In genomic region chrX:43560247-43560946, GRCh38 we compare ENCODE assay signal across 15 cellular contexts.
DNase-seq lines count a peak whose midpoint lies in the region; ATAC-seq, FAIRE-seq and TF ChIP-seq lines count a peak whose summit lies in the region.
"Had no signal": no experiment of that assay in that cellular context is flagged by ENCODE, and none has a peak within 500 bp of the region (broad histone marks: within the 10 kb centered on the region; RNA-seq: fewer than 3 reads in every experiment).

No MANE protein-coding gene starts in this region.

- H2BK12ac ChIP-seq in trophoblast cell (ENCODE audit: low read length) = peak overlapping the region; percentile 22

- no peaks in the 10 kb centered on the region for H3K79me1 ChIP-seq in trophoblast cell (ENCODE audit: low read length)

- no peak for TF ChIP-seq CTCF in esophagus muscularis mucosa (IDR thresholded peaks at IDR 0.05)

- H3K79me2 ChIP-seq in trophoblast cell (ENCODE audit: control insufficient read depth, insufficient read depth, low read length, poor library complexity) = no peaks in the 10 kb centered on the region

- no peak overlapping the region for H3K18ac ChIP-seq in trophoblast cell (ENCODE audit: low read length)

- intact Hi-C loops in dendritic cell treated with granulocyte-macrophage colony-stimulating factor and Interleukin-4, amounts not matched to agents 40 ng/mL and 50 ng/mL, for 4 days (cut with micrococcal nuclease) = loop anchor here (5.0 kb wide), 1 partner anchor 97 kb away; the partner anchor contains the start of gene MAOA
- intact Hi-C loops in esophagus muscularis mucosa (cut with DNase I) = loop anchor here (5.0 kb wide), 1 partner anchor 97 kb away; the partner anchor contains the start of gene MAOA

- no peak overlapping the region for H3K9ac ChIP-seq in trophoblast cell (ENCODE audit: low read length)

- no peak overlapping the region for H2BK5ac ChIP-seq in trophoblast cell (ENCODE audit: low read depth, low read length, poor library complexity)

- H3K4me1 ChIP-seq in trophoblast cell (ENCODE audit: control insufficient read depth in 1 of 2, insufficient read depth in 2 of 2, low read length in 2 of 2) (no peaks in the 10 kb centered on the region), esophagus muscularis mucosa (peaks cover 0 to 15% (median 2%) of the 10 kb centered on the region in 4 donors)
- H3K4me1 ChIP-seq: ascending aorta, foreskin keratinocyte had no signal

- no CpG with 5 or more reads among the region's 5 CpGs for WGBS in trophoblast cell (ENCODE audit: extremely low coverage, insufficient coverage, insufficient read length)
- WGBS in esophagus muscularis mucosa = 55% methylated on average over 5 of the region's 5 CpGs

- H3K27me3 ChIP-seq in trophoblast cell (ENCODE audit: insufficient read depth, low read length) (no peaks in the 10 kb centered on the region), esophagus muscularis mucosa (no peaks in the 10 kb centered on the region)
- H3K27me3 ChIP-seq: ascending aorta, foreskin keratinocyte had no signal

- H3K27ac Mint-ChIP-seq in dendritic cell treated with granulocyte-macrophage colony-stimulating factor and Interleukin-4, amounts not matched to agents 40 ng/mL and 50 ng/mL, for 4 days = peak overlapping the region; percentile 54
- H3K27ac Mint-ChIP-seq: activated naive CD4-positive, alpha-beta T cell treated with anti-CD3 and anti-CD28 coated beads, Interleukin-2, amount 10 ng/mL, durations not matched to agents 7 days and 5 days; HFFc6 had no signal

- peak; percentile 1 for DNase-seq in NCI-H2107 treated with DMSO at 0.1 percent for 48 hours (lab: John Stamatoyannopoulos, UW; ENCODE audit: unreplicated experiment)
- DNase-seq in NCI-H2107 (lab: John Stamatoyannopoulos, UW) = no peak
- DNase-seq in NCI-H524 treated with DMSO at 0.1 percent for 48 hours (lab: John Stamatoyannopoulos, UW) = peak; percentile 91
- no peak for DNase-seq in trophoblast cell
- no peak for DNase-seq in HTR-8/SVneo (ENCODE audit: insufficient read length, low spot score)
- DNase-seq in esophagus muscularis mucosa (ENCODE audit: extremely low spot score) = no peak
- DNase-seq: DMS 273 treated with DMSO at 0.1 percent for 48 hours, foreskin keratinocyte, HFFc6 had no signal

- H3K27me3 Mint-ChIP-seq in dendritic cell treated with granulocyte-macrophage colony-stimulating factor and Interleukin-4, amounts not matched to agents 40 ng/mL and 50 ng/mL, for 4 days = no peaks in the 10 kb centered on the region
- H3K27me3 Mint-ChIP-seq: activated naive CD4-positive, alpha-beta T cell treated with anti-CD3 and anti-CD28 coated beads, Interleukin-2, amount 10 ng/mL, durations not matched to agents 7 days and 5 days had no signal

- H2AFZ ChIP-seq in trophoblast cell (ENCODE audit: insufficient read depth, low read length, poor library complexity) = no peak overlapping the region

- H3K9me3 Mint-ChIP-seq in dendritic cell treated with granulocyte-macrophage colony-stimulating factor and Interleukin-4, amounts not matched to agents 40 ng/mL and 50 ng/mL, for 4 days = no peaks in the 10 kb centered on the region
- H3K9me3 Mint-ChIP-seq: activated naive CD4-positive, alpha-beta T cell treated with anti-CD3 and anti-CD28 coated beads, Interleukin-2, amount 10 ng/mL, durations not matched to agents 7 days and 5 days; HFFc6 had no signal

- no peak overlapping the region for H3K4ac ChIP-seq in trophoblast cell (ENCODE audit: low read depth, low read length)

- H3K4me1 Mint-ChIP-seq in dendritic cell treated with granulocyte-macrophage colony-stimulating factor and Interleukin-4, amounts not matched to agents 40 ng/mL and 50 ng/mL, for 4 days (ENCODE audit: low read depth) = peaks cover 20% of the 10 kb centered on the region

- no peak for TF ChIP-seq POLR2A in esophagus muscularis mucosa (IDR thresholded peaks at IDR 0.05; ENCODE audit: low read depth)

- no peak for FAIRE-seq in HTR-8/SVneo (lab: Jason Lieb, UNC)
- FAIRE-seq: A204.1 had no signal

- H4K8ac ChIP-seq in trophoblast cell (ENCODE audit: low read depth, low read length) = no peak overlapping the region

- no peak overlapping the region for H3K23ac ChIP-seq in trophoblast cell (ENCODE audit: low read length)

- no peak overlapping the region for H3K14ac ChIP-seq in trophoblast cell (ENCODE audit: low read length)

- H3K27ac ChIP-seq in trophoblast cell (ENCODE audit: low read depth, low read length) (no peak overlapping the region), esophagus muscularis mucosa (replicated peaks in 1 of 4) (no peak overlapping the region)
- H3K27ac ChIP-seq: ascending aorta, foreskin keratinocyte, thoracic aorta had no signal

- no peak overlapping the region for H2BK120ac ChIP-seq in trophoblast cell (ENCODE audit: insufficient read depth, low read length, poor library complexity)

- no peak overlapping the region for H4K91ac ChIP-seq in trophoblast cell (ENCODE audit: low read depth, low read length)

- H3K36me3 ChIP-seq in trophoblast cell (ENCODE audit: control insufficient read depth in 1 of 2, insufficient read depth in 2 of 2, low read length in 2 of 2) = no peaks in the 10 kb centered on the region
- no peaks in the 10 kb centered on the region for H3K36me3 ChIP-seq in esophagus muscularis mucosa
- H3K36me3 ChIP-seq: ascending aorta, thoracic aorta had no signal

- no peak overlapping the region for H3K4me2 ChIP-seq in trophoblast cell (ENCODE audit: low read length)

- H2AK5ac ChIP-seq in trophoblast cell (ENCODE audit: low read length) = no peak overlapping the region

- H4K12ac ChIP-seq in trophoblast cell (ENCODE audit: low read depth, low read length) = no peak overlapping the region

- no peak for TF ChIP-seq EP300 in esophagus muscularis mucosa (IDR thresholded peaks at IDR 0.05)

- H3K4me3 Mint-ChIP-seq in dendritic cell treated with granulocyte-macrophage colony-stimulating factor and Interleukin-4, amounts not matched to agents 40 ng/mL and 50 ng/mL, for 4 days = no peak overlapping the region
- H3K4me3 Mint-ChIP-seq: activated naive CD4-positive, alpha-beta T cell treated with anti-CD3 and anti-CD28 coated beads, Interleukin-2, amount 10 ng/mL, durations not matched to agents 7 days and 5 days; HFFc6 had no signal

- H3K9me3 ChIP-seq in trophoblast cell (ENCODE audit: insufficient read depth, low read depth, low read length) (no peaks in the 10 kb centered on the region), esophagus muscularis mucosa (no peaks in the 10 kb centered on the region)
- H3K9me3 ChIP-seq: ascending aorta, thoracic aorta had no signal

- no peak for ATAC-seq in GM21619 (IDR thresholded peaks at IDR 0.05; ENCODE audit: unreplicated experiment)
- ATAC-seq: foreskin keratinocyte had no signal

- no peaks in the 10 kb centered on the region for H3K36me3 Mint-ChIP-seq in dendritic cell treated with granulocyte-macrophage colony-stimulating factor and Interleukin-4, amounts not matched to agents 40 ng/mL and 50 ng/mL, for 4 days (ENCODE audit: low read depth)
- H3K36me3 Mint-ChIP-seq: activated naive CD4-positive, alpha-beta T cell treated with anti-CD3 and anti-CD28 coated beads, Interleukin-2, amount 10 ng/mL, durations not matched to agents 7 days and 5 days had no signal

- no peak overlapping the region for H3K4me3 ChIP-seq in trophoblast cell (ENCODE audit: low read depth, low read length)
- no peak overlapping the region for H3K4me3 ChIP-seq in esophagus muscularis mucosa
- H3K4me3 ChIP-seq: ascending aorta, thoracic aorta had no signal

Comparison
In these comparisons a context has a peak if more than half of its experiments do, and no peak if none do; other contexts are left out.
1. DNase-seq: peak in NCI-H2107 treated with DMSO at 0.1 percent for 48 hours (single experiment) and NCI-H524 treated with DMSO at 0.1 percent for 48 hours (single experiment); none in NCI-H2107 (single experiment), trophoblast cell (0 of 2), HTR-8/SVneo (single experiment) and esophagus muscularis mucosa (single experiment).